ENCODE assay signal across 1 cellular context in genomic region chr17:50444841-50445715, GRCh38.
TF ChIP-seq lines count a peak whose summit lies in the region.

No MANE protein-coding gene starts in this region.

TF ChIP-seq in WTC11, 78 proteins besides CTCF, POLR2A, EP300 and RAD21 (continued from another document):
- no peak for TF ChIP-seq ZMAT4 (CRISPR knock-in tag; IDR thresholded peaks at IDR 0.05)
- no peak for TF ChIP-seq ZNF512 (CRISPR knock-in tag; IDR thresholded peaks at IDR 0.05; ENCODE audit: borderline replicate concordance)
- TF ChIP-seq ZNF219 (CRISPR knock-in tag; IDR thresholded peaks at IDR 0.05; ENCODE audit: borderline replicate concordance): no peak
- TF ChIP-seq ZNF281 (CRISPR knock-in tag; IDR thresholded peaks at IDR 0.05): no peak
- TF ChIP-seq FOXK1 (CRISPR knock-in tag; IDR thresholded peaks at IDR 0.05): no peak
- TF ChIP-seq NR2C2 (CRISPR knock-in tag; IDR thresholded peaks at IDR 0.05): no peak
- no peak for TF ChIP-seq ZNF138 (CRISPR knock-in tag; conservative IDR thresholded peaks at IDR 0.05)
- no peak for TF ChIP-seq PRDM15 (CRISPR knock-in tag; IDR thresholded peaks at IDR 0.05)
- TF ChIP-seq NFE2L1 (CRISPR knock-in tag; IDR thresholded peaks at IDR 0.05): no peak
- TF ChIP-seq USF2 (CRISPR knock-in tag; IDR thresholded peaks at IDR 0.05): no peak
- TF ChIP-seq ERG (CRISPR knock-in tag; IDR thresholded peaks at IDR 0.05): no peak
- no peak for TF ChIP-seq HMGA2 (CRISPR knock-in tag; IDR thresholded peaks at IDR 0.05)
- no peak for TF ChIP-seq ZNF232 (CRISPR knock-in tag; IDR thresholded peaks at IDR 0.05)
- no peak for TF ChIP-seq ZNF671 (CRISPR knock-in tag; IDR thresholded peaks at IDR 0.05)
